Comparison of ENCODE assay signal across 13 cellular contexts in genomic region chr17:50806141-50806643, GRCh38. TPM values are rescaled to one million over a fixed set of nuclear protein-coding genes. Genes with fewer than 3 reads are reported as not detected.
DNase-seq lines count a peak whose midpoint lies in the region; ATAC-seq and TF ChIP-seq lines count a peak whose summit lies in the region.
"Had no signal": no experiment of that assay in that cellular context is flagged by ENCODE, and none has a peak within 500 bp of the region (broad histone marks: within the 10 kb centered on the region; RNA-seq: fewer than 3 reads in every experiment).

No MANE protein-coding gene starts in this region.

- H3K4me1 ChIP-seq in OCI-LY7 (ENCODE audit: insufficient read depth, low read length, poor library complexity, severe bottlenecking) (no peaks in the 10 kb centered on the region), thyroid gland (peaks cover 0 to 8% of the 10 kb centered on the region in 2 donors)

- no peaks in the 10 kb centered on the region for H3K36me3 ChIP-seq in OCI-LY7 (ENCODE audit: insufficient read depth, low read length)
- no peaks in the 10 kb centered on the region for H3K36me3 ChIP-seq in thyroid gland

- H3K9me3 ChIP-seq in OCI-LY7 (ENCODE audit: low read length), result no peaks in the 10 kb centered on the region
- H3K9me3 ChIP-seq in thyroid gland, result no peaks in the 10 kb centered on the region

- H3K4me3 Mint-ChIP-seq in activated CD8-positive, alpha-beta T cell treated with anti-CD3 and anti-CD28 coated beads for 36 hours, result no peak overlapping the region
- no peak overlapping the region for H3K4me3 Mint-ChIP-seq in activated CD8-positive, alpha-beta T cell treated with anti-CD3 and anti-CD28 coated beads, Interleukin-2, amount 10 ng/mL, durations not matched to agents 7 days and 5 days
- H3K4me3 Mint-ChIP-seq: activated CD4-positive, alpha-beta T cell treated with anti-CD3 and anti-CD28 coated beads, Interleukin-2, amount 10 ng/mL, durations not matched to agents 7 days and 5 days had no signal

- H3K4me1 Mint-ChIP-seq in activated CD8-positive, alpha-beta T cell treated with anti-CD3 and anti-CD28 coated beads for 36 hours (ENCODE audit: low read depth), result no peaks in the 10 kb centered on the region
- no peaks in the 10 kb centered on the region for H3K4me1 Mint-ChIP-seq in activated CD8-positive, alpha-beta T cell treated with anti-CD3 and anti-CD28 coated beads, Interleukin-2, amount 10 ng/mL, durations not matched to agents 7 days and 5 days (ENCODE audit: low read depth)
- H3K4me1 Mint-ChIP-seq: activated CD4-positive, alpha-beta T cell treated with anti-CD3 and anti-CD28 coated beads, Interleukin-2, amount 10 ng/mL, durations not matched to agents 7 days and 5 days had no signal

- H3K4me2 ChIP-seq in OCI-LY7 (ENCODE audit: low read length), result no peak overlapping the region

- no peaks in the 10 kb centered on the region for H3K27me3 Mint-ChIP-seq in activated CD8-positive, alpha-beta T cell treated with anti-CD3 and anti-CD28 coated beads for 36 hours
- H3K27me3 Mint-ChIP-seq in activated CD8-positive, alpha-beta T cell treated with anti-CD3 and anti-CD28 coated beads, Interleukin-2, amount 10 ng/mL, durations not matched to agents 7 days and 5 days (ENCODE audit: low read depth), result peaks cover 6% of the 10 kb centered on the region
- H3K27me3 Mint-ChIP-seq: activated CD4-positive, alpha-beta T cell treated with anti-CD3 and anti-CD28 coated beads, Interleukin-2, amount 10 ng/mL, durations not matched to agents 7 days and 5 days had no signal

- no peak for ATAC-seq in activated CD8-positive, alpha-beta T cell treated with anti-CD3 and anti-CD28 coated beads for 36 hours
- ATAC-seq in activated CD8-positive, alpha-beta T cell treated with anti-CD3 and anti-CD28 coated beads, Interleukin-2, amount 10 ng/mL, durations not matched to agents 7 days and 5 days, result no peak
- ATAC-seq in stimulated activated naive CD8-positive, alpha-beta T cell treated with anti-CD3 and anti-CD28 coated beads, Interleukin-15, Interleukin-2, amounts not matched to agents 100 U/mL and 50 U/mL, for 24 hours, result no peak
- ATAC-seq in GM18909 (IDR thresholded peaks at IDR 0.05; ENCODE audit: poor library complexity, unreplicated experiment), result no peak

- no peaks in the 10 kb centered on the region for H3K27me3 ChIP-seq in thyroid gland

- H3K27ac ChIP-seq in OCI-LY7 (ENCODE audit: low read depth, low read length, poor library complexity, severe bottlenecking) (no peak overlapping the region), thyroid gland (peak overlapping the region in 2 of 3 donors; percentile 17 to 23)

- no peaks in the 10 kb centered on the region for H3K9me2 ChIP-seq in OCI-LY7 (ENCODE audit: insufficient read depth, low read length)

- TF ChIP-seq CTCF in activated CD8-positive, alpha-beta T cell treated with anti-CD3 and anti-CD28 coated beads for 36 hours (IDR thresholded peaks at IDR 0.05), result no peak
- TF ChIP-seq CTCF in OCI-LY7 (conservative IDR thresholded peaks at IDR 0.05; ENCODE audit: low read length), result peak; percentile 45
- TF ChIP-seq CTCF in thyroid gland (IDR thresholded peaks at IDR 0.05), result peak in 1 of 6 experiments; percentile 24

- no peak overlapping the region for H3K27ac Mint-ChIP-seq in activated CD8-positive, alpha-beta T cell treated with anti-CD3 and anti-CD28 coated beads for 36 hours
- no peak overlapping the region for H3K27ac Mint-ChIP-seq in activated CD8-positive, alpha-beta T cell treated with anti-CD3 and anti-CD28 coated beads, Interleukin-2, amount 10 ng/mL, durations not matched to agents 7 days and 5 days
- H3K27ac Mint-ChIP-seq: activated CD4-positive, alpha-beta T cell treated with anti-CD3 and anti-CD28 coated beads, Interleukin-2, amount 10 ng/mL, durations not matched to agents 7 days and 5 days had no signal

- no peak for TF ChIP-seq POLR2A in thyroid gland (IDR thresholded peaks at IDR 0.05)

- POLR2A ChIA-PET in activated CD8-positive, alpha-beta T cell treated with anti-CD3 and anti-CD28 coated beads for 36 hours (lab: Charles Lee), result no interaction called here
- POLR2A ChIA-PET in activated CD8-positive, alpha-beta T cell treated with anti-CD3 and anti-CD28 coated beads, Interleukin-2, amount 10 ng/mL, durations not matched to agents 7 days and 5 days (lab: Charles Lee), result no interaction called here
- POLR2A ChIA-PET in OCI-LY7 (lab: Charles Lee), result interaction anchor here (0.7 kb wide), 1 partner anchor 186 kb away, joined by 3 read pairs; no protein-coding TSS in a partner anchor

- H3K9me3 Mint-ChIP-seq in activated CD8-positive, alpha-beta T cell treated with anti-CD3 and anti-CD28 coated beads for 36 hours, result no peaks in the 10 kb centered on the region
- H3K9me3 Mint-ChIP-seq in activated CD8-positive, alpha-beta T cell treated with anti-CD3 and anti-CD28 coated beads, Interleukin-2, amount 10 ng/mL, durations not matched to agents 7 days and 5 days (ENCODE audit: insufficient read depth), result no peaks in the 10 kb centered on the region
- H3K9me3 Mint-ChIP-seq: activated CD4-positive, alpha-beta T cell treated with anti-CD3 and anti-CD28 coated beads, Interleukin-2, amount 10 ng/mL, durations not matched to agents 7 days and 5 days had no signal

- H3K79me2 ChIP-seq in OCI-LY7 (ENCODE audit: insufficient read depth, low read depth, low read length), result no peaks in the 10 kb centered on the region

- H3K4me3 ChIP-seq in OCI-LY7 (ENCODE audit: low read depth, low read length, poor library complexity, severe bottlenecking), result no peak overlapping the region
- H3K4me3 ChIP-seq in thyroid gland (replicated peaks in 1 of 3), result no peak overlapping the region

- DNase-seq in activated CD8-positive, alpha-beta T cell treated with anti-CD3 and anti-CD28 coated beads for 36 hours, result peak; percentile 14
- no peak for DNase-seq in activated CD8-positive, alpha-beta T cell treated with anti-CD3 and anti-CD28 coated beads, Interleukin-2, amount 10 ng/mL, durations not matched to agents 7 days and 5 days
- DNase-seq in OCI-LY7 (ENCODE audit: low spot score) (no peak), fibroblast of the conjunctiva (ENCODE audit: low read depth) (peak; percentile 61), thyroid gland (no peak), SHP77 treated with DMSO at 0.1 percent for 48 hours (lab: John Stamatoyannopoulos, UW) (no peak)
- no peak for DNase-seq in stimulated activated naive CD8-positive, alpha-beta T cell treated with anti-CD3 and anti-CD28 coated beads, Interleukin-15, Interleukin-2, amounts not matched to agents 100 U/mL and 50 U/mL, for 24 hours
- DNase-seq: activated CD4-positive, alpha-beta T cell treated with anti-CD3 and anti-CD28 coated beads, Interleukin-2, amount 10 ng/mL, durations not matched to agents 7 days and 5 days; activated naive CD4-positive, alpha-beta T cell treated with Interleukin-2 at 50 U/mL for 16 hours; glutamatergic neuron; mesendoderm; NCI-H524 had no signal

- 52 to 72% methylated on average over 11 of the region's 11 CpGs for WGBS in thyroid gland, 2 donors

- CTCF ChIA-PET in activated CD8-positive, alpha-beta T cell treated with anti-CD3 and anti-CD28 coated beads for 36 hours (lab: Charles Lee), result interaction anchor here (1.5 to 1.9 kb wide), 3 partner anchors 22 to 49 kb away, joined by 3 to 7 read pairs (median 5); no protein-coding TSS in a partner anchor
- CTCF ChIA-PET in activated CD8-positive, alpha-beta T cell treated with anti-CD3 and anti-CD28 coated beads, Interleukin-2, amount 10 ng/mL, durations not matched to agents 7 days and 5 days (lab: Charles Lee), result interaction anchor here (1.2 to 2.7 kb wide), 2 partner anchors 22 to 46 kb away, joined by 4 to 11 read pairs; no protein-coding TSS in a partner anchor
- CTCF ChIA-PET in OCI-LY7 (lab: Charles Lee; ENCODE audit: unreplicated experiment), result no interaction called here

- no peaks in the 10 kb centered on the region for H3K36me3 Mint-ChIP-seq in activated CD8-positive, alpha-beta T cell treated with anti-CD3 and anti-CD28 coated beads for 36 hours (ENCODE audit: low read depth)
- H3K36me3 Mint-ChIP-seq in activated CD8-positive, alpha-beta T cell treated with anti-CD3 and anti-CD28 coated beads, Interleukin-2, amount 10 ng/mL, durations not matched to agents 7 days and 5 days (ENCODE audit: low read depth), result no peaks in the 10 kb centered on the region

- BruUV-seq in OCI-LY7 (replicated peaks; lab: Mats Ljungman, UMichigan), result no TSS peak

- no peak overlapping the region for H2AFZ ChIP-seq in OCI-LY7 (ENCODE audit: low read length)

- intact Hi-C loops in activated CD8-positive, alpha-beta T cell treated with anti-CD3 and anti-CD28 coated beads for 36 hours (cut with micrococcal nuclease), result no loop called here
- intact Hi-C loops in OCI-LY7 (cut with micrococcal nuclease; ENCODE audit: unreplicated experiment) (no loop called here), thyroid gland (cut with DNase I) (no loop called here)

- H4K20me1 ChIP-seq in OCI-LY7 (ENCODE audit: insufficient read depth, low read length), result no peaks in the 10 kb centered on the region

RNA-seq across cellular contexts. Expression of gene WFIKKN2, which starts 29.2 kb away (rescaled TPM):
- total RNA-seq in activated CD8-positive, alpha-beta T cell treated with anti-CD3 and anti-CD28 coated beads for 36 hours, result not detected
- not detected for total RNA-seq in activated CD8-positive, alpha-beta T cell treated with anti-CD3 and anti-CD28 coated beads, Interleukin-2, amount 10 ng/mL, durations not matched to agents 7 days and 5 days
- not detected in 2 replicates for total RNA-seq in OCI-LY7 (2014; rRNA removed; shearing (Covaris generic))
- total RNA-seq in OCI-LY7 (2022) (not detected in 2 replicates), thyroid gland (under 1 TPM in 1 of 4 donors, not detected in 3; 0.11 TPM)
- total RNA-seq: activated CD4-positive, alpha-beta T cell treated with anti-CD3 and anti-CD28 coated beads, Interleukin-2, amount 10 ng/mL, durations not matched to agents 7 days and 5 days had no signal

RNA-seq across cellular contexts. Expression of gene ANKRD40CL, which starts 38.9 kb away (rescaled TPM):
- total RNA-seq in activated CD8-positive, alpha-beta T cell treated with anti-CD3 and anti-CD28 coated beads for 36 hours, result not detected
- total RNA-seq in activated CD8-positive, alpha-beta T cell treated with anti-CD3 and anti-CD28 coated beads, Interleukin-2, amount 10 ng/mL, durations not matched to agents 7 days and 5 days, result not detected
- total RNA-seq in OCI-LY7 (2014; rRNA removed; shearing (Covaris generic)), result 0.18 TPM in 1 of 2 replicates, not detected in the other
- total RNA-seq in OCI-LY7 (2022) (not detected in 2 replicates), thyroid gland (not detected)
- total RNA-seq: activated CD4-positive, alpha-beta T cell treated with anti-CD3 and anti-CD28 coated beads, Interleukin-2, amount 10 ng/mL, durations not matched to agents 7 days and 5 days had no signal

RNA-seq across cellular contexts. Expression of gene TOB1, which starts 60.0 kb away (rescaled TPM):
- total RNA-seq in activated CD8-positive, alpha-beta T cell treated with anti-CD3 and anti-CD28 coated beads for 36 hours, result 10 to 100 TPM; 34.4 to 40.5 TPM
- 10 to 100 TPM; 44.5 to 47.6 TPM for total RNA-seq in activated CD8-positive, alpha-beta T cell treated with anti-CD3 and anti-CD28 coated beads, Interleukin-2, amount 10 ng/mL, durations not matched to agents 7 days and 5 days
- 12.7 and 15.2 TPM in 2 replicates for total RNA-seq in OCI-LY7 (2014; rRNA removed; shearing (Covaris generic))
- 24.8 and 26.4 TPM in 2 replicates for total RNA-seq in OCI-LY7 (2022)
- total RNA-seq in thyroid gland, result 10 to 100 TPM; 28.1 to 46.4 (median 31.1) TPM

Comparison
In these comparisons a context has a peak if more than half of its experiments do, and no peak if none do; other contexts are left out.
1. DNase-seq: peak in activated CD8-positive, alpha-beta T cell treated with anti-CD3 and anti-CD28 coated beads for 36 hours (single experiment) and fibroblast of the conjunctiva (single experiment); none in activated CD8-positive, alpha-beta T cell treated with anti-CD3 and anti-CD28 coated beads, Interleukin-2, amount 10 ng/mL, durations not matched to agents 7 days and 5 days (single experiment), OCI-LY7 (single experiment), thyroid gland (0 of 2), stimulated activated naive CD8-positive, alpha-beta T cell treated with anti-CD3 and anti-CD28 coated beads, Interleukin-15, Interleukin-2, amounts not matched to agents 100 U/mL and 50 U/mL, for 24 hours (single experiment) and SHP77 treated with DMSO at 0.1 percent for 48 hours (single experiment).